Comparison of ENCODE assay signal across 9 cellular contexts in the genomic region with DNA sequence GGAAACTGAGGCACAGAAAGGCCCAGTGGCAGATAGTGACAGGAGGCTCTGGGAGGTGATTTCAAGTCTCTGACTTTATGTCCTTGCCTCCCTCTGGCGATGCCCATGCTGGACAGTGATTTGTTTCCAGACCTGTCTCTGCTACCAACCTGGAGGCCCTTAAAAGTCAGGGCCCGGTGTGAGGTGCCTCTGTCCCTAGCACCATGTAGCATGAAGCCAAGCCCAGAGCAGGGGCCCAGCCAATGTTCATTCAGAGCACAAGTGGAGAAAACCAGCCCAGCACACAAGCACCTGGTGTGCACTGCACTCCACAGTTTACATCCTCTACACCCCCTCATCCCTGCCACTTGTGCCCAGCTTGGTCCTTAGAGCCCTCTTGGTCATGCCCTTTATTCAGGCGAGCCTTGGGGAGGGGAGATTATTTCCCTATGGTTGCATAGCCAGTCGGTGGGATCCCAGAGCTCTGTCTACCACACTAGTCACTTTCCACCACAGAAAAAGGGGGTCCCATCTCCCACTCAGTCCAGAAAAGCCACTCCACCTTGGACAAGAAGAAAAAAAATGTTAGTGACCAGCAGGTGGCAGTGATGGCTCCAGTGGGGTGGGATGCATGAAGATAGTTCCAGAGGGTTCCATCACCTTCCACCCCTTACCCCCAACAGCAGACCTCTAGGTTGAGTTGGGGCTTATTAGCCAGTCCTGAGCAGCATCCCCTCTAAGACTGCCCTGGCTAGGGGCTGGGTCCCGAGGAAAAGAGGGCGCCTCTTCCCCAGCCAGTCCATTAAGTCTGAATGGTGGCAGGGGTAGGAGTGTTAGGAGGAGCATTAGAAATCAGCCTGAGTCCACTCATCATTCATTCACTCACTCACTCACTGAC. TPM values are rescaled to one million over a fixed set of nuclear protein-coding genes. Genes with fewer than 3 reads are reported as not detected.
A peak's percentile ranks its signal among the peaks of the same experiment; 100 is the strongest.
DNase-seq lines count a peak whose midpoint lies in the region; ATAC-seq and TF ChIP-seq lines count a peak whose summit lies in the region.
"Had no signal": no experiment of that assay in that cellular context is flagged by ENCODE, and none has a peak within 500 bp of the region (broad histone marks: within the 10 kb centered on the region; RNA-seq: fewer than 3 reads in every experiment).

No MANE protein-coding gene starts in this region.

- ATAC-seq in CD4-positive, alpha-beta T cell (ENCODE audit: poor library complexity): no peak
- ATAC-seq in GM19395 (IDR thresholded peaks at IDR 0.05; ENCODE audit: unreplicated experiment) (no peak), HG02610 (IDR thresholded peaks at IDR 0.05; ENCODE audit: unreplicated experiment) (no peak)

- no peaks in the 10 kb centered on the region for H4K20me1 ChIP-seq in Loucy (ENCODE audit: insufficient read depth, low read length, poor library complexity, severe bottlenecking)

- H2AFZ ChIP-seq in Loucy (ENCODE audit: low read length): no peak overlapping the region

- H3K27ac ChIP-seq in colonic mucosa: no peak overlapping the region
- H3K27ac ChIP-seq in CD4-positive, alpha-beta T cell (ENCODE audit: low read depth, low read length): no peak overlapping the region

- H3K9ac ChIP-seq in Loucy (ENCODE audit: low read depth, low read length, poor library complexity, severe bottlenecking): no peak overlapping the region
- H3K9ac ChIP-seq in colonic mucosa (ENCODE audit: low read depth in 2 of 2, low read length in 2 of 2): no peak overlapping the region

- H3K4me3 ChIP-seq in Loucy (ENCODE audit: low read length, poor library complexity, severe bottlenecking): no peak overlapping the region
- no peak overlapping the region for H3K4me3 ChIP-seq in colonic mucosa

- H3K9me2 ChIP-seq in Loucy (replicated peaks; ENCODE audit: low read depth, low read length): no peaks in the 10 kb centered on the region

- POLR2A ChIA-PET in CD4-positive, alpha-beta T cell (lab: Charles Lee): no interaction called here

- H3K27me3 Mint-ChIP-seq in neural crest cell (ENCODE audit: low read depth): no peaks in the 10 kb centered on the region
- H3K27me3 Mint-ChIP-seq in CD4-positive, alpha-beta T cell: peaks cover 8% of the 10 kb centered on the region

- no peaks in the 10 kb centered on the region for H3K79me2 ChIP-seq in Loucy (ENCODE audit: insufficient read depth, low read length)

- H3K4me1 ChIP-seq in Loucy (ENCODE audit: insufficient read depth, low read length, poor library complexity, severe bottlenecking) (no peaks in the 10 kb centered on the region), colonic mucosa (no peaks in the 10 kb centered on the region)

- TF ChIP-seq CTCF in Loucy (conservative IDR thresholded peaks at IDR 0.05; ENCODE audit: low read length) (peak; percentile 69), colonic mucosa (IDR thresholded peaks at IDR 0.05) (peak; percentile 14), neural crest cell (conservative IDR thresholded peaks at IDR 0.05) (peak; percentile 63)
- TF ChIP-seq CTCF in CD4-positive, alpha-beta T cell (IDR thresholded peaks at IDR 0.05): no peak

- H3K27me3 ChIP-seq in Loucy (ENCODE audit: insufficient read depth, low read length, poor library complexity, severe bottlenecking): no peaks in the 10 kb centered on the region
- no peaks in the 10 kb centered on the region for H3K27me3 ChIP-seq in colonic mucosa
- H3K27me3 ChIP-seq in CD4-positive, alpha-beta T cell (ENCODE audit: control insufficient read depth, insufficient read depth, low read length): no peaks in the 10 kb centered on the region

- H3K9me3 Mint-ChIP-seq in neural crest cell: no peaks in the 10 kb centered on the region
- no peaks in the 10 kb centered on the region for H3K9me3 Mint-ChIP-seq in CD4-positive, alpha-beta T cell
- H3K9me3 Mint-ChIP-seq: activated naive CD4-positive, alpha-beta T cell treated with anti-CD3 and anti-CD28 coated beads, Interleukin-2, amount 50 U/mL, for 24 hours had no signal

- peaks cover 7% of the 10 kb centered on the region for H3K4me1 Mint-ChIP-seq in neural crest cell
- H3K4me1 Mint-ChIP-seq in CD4-positive, alpha-beta T cell (ENCODE audit: low read depth): no peaks in the 10 kb centered on the region
- H3K4me1 Mint-ChIP-seq: activated naive CD4-positive, alpha-beta T cell treated with anti-CD3 and anti-CD28 coated beads, Interleukin-2, amount 50 U/mL, for 24 hours had no signal

- H3K4me3 Mint-ChIP-seq in neural crest cell: no peak overlapping the region
- H3K4me3 Mint-ChIP-seq in CD4-positive, alpha-beta T cell: no peak overlapping the region
- H3K4me3 Mint-ChIP-seq: activated naive CD4-positive, alpha-beta T cell treated with anti-CD3 and anti-CD28 coated beads, Interleukin-2, amount 50 U/mL, for 24 hours had no signal

- H3K9me3 ChIP-seq in Loucy (ENCODE audit: insufficient read depth, low read depth, low read length) (no peaks in the 10 kb centered on the region), colonic mucosa (no peaks in the 10 kb centered on the region)
- no peaks in the 10 kb centered on the region for H3K9me3 ChIP-seq in CD4-positive, alpha-beta T cell (ENCODE audit: control insufficient read depth, low read length)

- H3K4me2 ChIP-seq in Loucy (ENCODE audit: low read depth, low read length, poor library complexity, severe bottlenecking): no peak overlapping the region

- H3K27ac Mint-ChIP-seq in neural crest cell (ENCODE audit: unreplicated experiment): peak overlapping the region; percentile 71
- no peak overlapping the region for H3K27ac Mint-ChIP-seq in CD4-positive, alpha-beta T cell
- H3K27ac Mint-ChIP-seq: activated naive CD4-positive, alpha-beta T cell treated with anti-CD3 and anti-CD28 coated beads, Interleukin-2, amount 50 U/mL, for 24 hours had no signal

- H3K36me3 ChIP-seq in Loucy (ENCODE audit: insufficient read depth, low read length) (no peaks in the 10 kb centered on the region), colonic mucosa (no peaks in the 10 kb centered on the region)

- H3K36me3 Mint-ChIP-seq in neural crest cell (ENCODE audit: low read depth): no peaks in the 10 kb centered on the region
- no peaks in the 10 kb centered on the region for H3K36me3 Mint-ChIP-seq in CD4-positive, alpha-beta T cell (ENCODE audit: low read depth)
- H3K36me3 Mint-ChIP-seq: activated naive CD4-positive, alpha-beta T cell treated with anti-CD3 and anti-CD28 coated beads, Interleukin-2, amount 50 U/mL, for 24 hours had no signal

- intact Hi-C loops in colonic mucosa (cut with DNase I): loop anchor here (10.0 kb wide), 1 partner anchor 335 kb away; no protein-coding TSS in a partner anchor
- intact Hi-C loops in CD4-positive, alpha-beta T cell (cut with DNase I, micrococcal nuclease): no loop called here

- H3F3A ChIP-seq in Loucy (ENCODE audit: low read depth): no peaks in the 10 kb centered on the region

- CTCF ChIA-PET in CD4-positive, alpha-beta T cell (lab: Charles Lee): interaction anchor here (0.9 kb wide), 1 partner anchor 8 kb away, joined by 3 read pairs; no protein-coding TSS in a partner anchor

- DNase-seq in EH (ENCODE audit: low read depth): peak; percentile 55
- DNase-seq in colonic mucosa: no peak
- DNase-seq in neural crest cell (ENCODE audit: low read depth, low spot score): peak; percentile 50
- DNase-seq in CD4-positive, alpha-beta T cell: no peak
- no peak for DNase-seq in stimulated activated CD4-positive, alpha-beta T cell treated with anti-CD3 and anti-CD28 coated beads, Interleukin-2, amount 100 ng/mL, for 24 hours

RNA-seq across cellular contexts. Expression of gene KIAA1755, which starts 30.9 kb away (rescaled TPM):
- total RNA-seq in colonic mucosa (1 to 10 TPM in 1 of 2 donors, under 1 TPM in 1; 0.40 to 3.9 TPM), neural crest cell (8.6 and 9.5 TPM in 2 replicates)
- not detected for total RNA-seq in CD4-positive, alpha-beta T cell

Comparison
In these comparisons a context has a peak if more than half of its experiments do, and no peak if none do; other contexts are left out.
1. DNase-seq: peak in EH (single experiment) and neural crest cell (single experiment); none in colonic mucosa (single experiment), CD4-positive, alpha-beta T cell (0 of 10) and stimulated activated CD4-positive, alpha-beta T cell treated with anti-CD3 and anti-CD28 coated beads, Interleukin-2, amount 100 ng/mL, for 24 hours (0 of 2).